Comparison of ENCODE assay signal across 8 cellular contexts in the genomic region with DNA sequence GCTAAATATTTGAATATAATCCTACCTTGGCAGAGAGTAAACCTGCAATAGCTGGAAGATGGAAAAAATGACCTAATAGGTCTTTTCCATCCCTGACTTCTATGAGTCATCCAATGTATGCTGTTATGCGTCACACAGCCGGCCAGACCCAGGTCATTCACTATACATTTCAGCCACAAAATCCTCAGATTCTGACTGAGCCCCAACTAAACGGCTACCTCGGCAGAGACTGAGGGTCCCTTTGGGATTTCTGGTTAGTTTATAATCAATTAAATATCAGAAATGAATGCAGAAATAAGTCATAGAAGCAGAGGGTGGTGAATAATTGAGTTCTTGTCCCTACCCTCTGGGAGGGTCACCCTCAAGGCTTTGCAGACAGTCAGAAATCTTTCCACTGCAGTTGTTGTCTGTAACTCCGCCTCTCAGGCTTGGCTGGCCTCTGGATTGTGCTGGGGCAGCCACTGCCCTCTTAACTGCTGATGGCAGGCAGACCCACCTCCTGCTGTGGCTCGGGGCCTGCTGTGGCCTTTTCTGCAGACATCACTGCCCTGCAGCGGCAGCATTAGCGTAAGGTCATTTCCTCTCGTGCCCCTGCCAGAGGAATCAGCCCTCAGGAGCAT.
DNase-seq lines count a peak whose midpoint lies in the region; ATAC-seq and TF ChIP-seq lines count a peak whose summit lies in the region.

No MANE protein-coding gene starts in this region.

- no peaks in the 10 kb centered on the region for H3K27me3 ChIP-seq in MG63

- peaks cover 24% of the 10 kb centered on the region for H3K4me1 Mint-ChIP-seq in neural crest cell
- no peaks in the 10 kb centered on the region for H3K4me1 Mint-ChIP-seq in activated naive CD4-positive, alpha-beta T cell treated with anti-CD3 and anti-CD28 coated beads for 36 hours (ENCODE audit: low read depth)
- H3K4me1 Mint-ChIP-seq in activated T-cell treated with anti-CD3 and anti-CD28 coated beads, Interleukin-2, amount 50 U/mL, for 72 hours (ENCODE audit: low read depth), result no peaks in the 10 kb centered on the region

- peaks cover 14% of the 10 kb centered on the region for H3K9me3 ChIP-seq in MG63

- H3K9me3 Mint-ChIP-seq in neural crest cell, result peaks cover 9% of the 10 kb centered on the region
- H3K9me3 Mint-ChIP-seq in activated naive CD4-positive, alpha-beta T cell treated with anti-CD3 and anti-CD28 coated beads for 36 hours, result peaks cover 8% of the 10 kb centered on the region
- peaks cover 3 to 4% of the 10 kb centered on the region in 2 donors for H3K9me3 Mint-ChIP-seq in activated T-cell treated with anti-CD3 and anti-CD28 coated beads, Interleukin-2, amount 50 U/mL, for 72 hours

- intact Hi-C loops in activated naive CD4-positive, alpha-beta T cell treated with anti-CD3 and anti-CD28 coated beads for 36 hours (cut with micrococcal nuclease), result no loop called here

- DNase-seq in MG63, result peak; percentile 92
- peak; percentile 76 for DNase-seq in dermis blood vessel endothelial cell
- peak; percentile 48 for DNase-seq in neural crest cell (ENCODE audit: low read depth, low spot score)
- DNase-seq in activated naive CD4-positive, alpha-beta T cell treated with anti-CD3 and anti-CD28 coated beads for 36 hours, result no peak
- no peak for DNase-seq in KG1 (lab: John Stamatoyannopoulos, UW)
- no peak for DNase-seq in activated T-cell treated with anti-CD3 and anti-CD28 coated beads, Interleukin-2, amount 50 U/mL, for 72 hours

- TF ChIP-seq CTCF in neural crest cell (conservative IDR thresholded peaks at IDR 0.05), result no peak

- CTCF ChIA-PET in activated naive CD4-positive, alpha-beta T cell treated with anti-CD3 and anti-CD28 coated beads for 36 hours (lab: Charles Lee), result no interaction called here

- no peak overlapping the region for H3K27ac Mint-ChIP-seq in neural crest cell (ENCODE audit: unreplicated experiment)
- no peak overlapping the region for H3K27ac Mint-ChIP-seq in activated naive CD4-positive, alpha-beta T cell treated with anti-CD3 and anti-CD28 coated beads for 36 hours
- H3K27ac Mint-ChIP-seq in activated T-cell treated with anti-CD3 and anti-CD28 coated beads, Interleukin-2, amount 50 U/mL, for 72 hours, result no peak overlapping the region

- H3K36me3 ChIP-seq in MG63, result no peaks in the 10 kb centered on the region

- H3K4me3 ChIP-seq in MG63, result no peak overlapping the region

- no peaks in the 10 kb centered on the region for H3K27me3 Mint-ChIP-seq in neural crest cell (ENCODE audit: low read depth)
- H3K27me3 Mint-ChIP-seq in activated naive CD4-positive, alpha-beta T cell treated with anti-CD3 and anti-CD28 coated beads for 36 hours (ENCODE audit: low read depth), result peaks cover 18% of the 10 kb centered on the region
- H3K27me3 Mint-ChIP-seq in activated T-cell treated with anti-CD3 and anti-CD28 coated beads, Interleukin-2, amount 50 U/mL, for 72 hours (ENCODE audit: low read depth), result no peaks in the 10 kb centered on the region

- ATAC-seq in GM18873 (IDR thresholded peaks at IDR 0.05; ENCODE audit: low FRiP score, unreplicated experiment) (peak; percentile 74), HG03135 (IDR thresholded peaks at IDR 0.05; ENCODE audit: unreplicated experiment) (no peak)
- ATAC-seq in activated T-cell treated with anti-CD3 and anti-CD28 coated beads, Interleukin-2, amount 50 U/mL, for 72 hours (replicated peaks in 1 of 2), result no peak

- no peak overlapping the region for H3K4me3 Mint-ChIP-seq in neural crest cell
- H3K4me3 Mint-ChIP-seq in activated naive CD4-positive, alpha-beta T cell treated with anti-CD3 and anti-CD28 coated beads for 36 hours, result no peak overlapping the region
- no peak overlapping the region for H3K4me3 Mint-ChIP-seq in activated T-cell treated with anti-CD3 and anti-CD28 coated beads, Interleukin-2, amount 50 U/mL, for 72 hours

- H3K36me3 Mint-ChIP-seq in neural crest cell (ENCODE audit: low read depth), result peaks cover 10% of the 10 kb centered on the region
- H3K36me3 Mint-ChIP-seq in activated naive CD4-positive, alpha-beta T cell treated with anti-CD3 and anti-CD28 coated beads for 36 hours (ENCODE audit: low read depth), result no peaks in the 10 kb centered on the region
- peaks cover 0 to 3% of the 10 kb centered on the region in 2 donors for H3K36me3 Mint-ChIP-seq in activated T-cell treated with anti-CD3 and anti-CD28 coated beads, Interleukin-2, amount 50 U/mL, for 72 hours (ENCODE audit: insufficient read depth in 2 of 2)

Comparison
In these comparisons a context has a peak if more than half of its experiments do, and no peak if none do; other contexts are left out.
1. DNase-seq: peak in MG63 (single experiment), dermis blood vessel endothelial cell (single experiment) and neural crest cell (single experiment); none in activated naive CD4-positive, alpha-beta T cell treated with anti-CD3 and anti-CD28 coated beads for 36 hours (single experiment), KG1 (single experiment) and activated T-cell treated with anti-CD3 and anti-CD28 coated beads, Interleukin-2, amount 50 U/mL, for 72 hours (0 of 2).